ENCODE assay signal across 1 cellular context in the genomic region with DNA sequence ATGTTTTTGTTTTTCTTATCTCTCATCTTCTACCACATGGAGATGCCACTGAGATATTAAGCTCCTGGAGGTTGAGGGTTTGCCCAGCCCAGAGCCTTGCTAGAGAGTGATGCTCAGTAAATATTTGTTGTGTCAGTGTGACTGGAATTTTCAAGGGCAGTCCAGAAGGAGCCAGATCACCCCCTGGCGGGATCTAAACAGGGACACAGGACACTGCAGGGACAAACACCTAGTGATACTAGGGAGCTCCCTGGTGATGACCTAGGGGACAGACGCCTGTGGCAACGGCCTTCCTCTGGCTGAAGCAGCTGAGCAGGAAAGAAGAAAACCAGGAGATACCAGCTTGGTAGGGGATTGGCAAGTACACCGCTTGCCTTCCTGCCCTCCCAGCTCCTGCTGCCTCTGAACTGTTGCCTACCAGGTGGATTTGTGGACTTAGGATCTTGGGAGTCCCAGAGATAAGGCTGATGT.
TF ChIP-seq lines count a peak whose summit lies in the region.

No MANE protein-coding gene starts in this region.

TF ChIP-seq in HepG2, 621 proteins besides CTCF, POLR2A, EP300 and RAD21 (continued from another document):
- TF ChIP-seq, protein P1, sequence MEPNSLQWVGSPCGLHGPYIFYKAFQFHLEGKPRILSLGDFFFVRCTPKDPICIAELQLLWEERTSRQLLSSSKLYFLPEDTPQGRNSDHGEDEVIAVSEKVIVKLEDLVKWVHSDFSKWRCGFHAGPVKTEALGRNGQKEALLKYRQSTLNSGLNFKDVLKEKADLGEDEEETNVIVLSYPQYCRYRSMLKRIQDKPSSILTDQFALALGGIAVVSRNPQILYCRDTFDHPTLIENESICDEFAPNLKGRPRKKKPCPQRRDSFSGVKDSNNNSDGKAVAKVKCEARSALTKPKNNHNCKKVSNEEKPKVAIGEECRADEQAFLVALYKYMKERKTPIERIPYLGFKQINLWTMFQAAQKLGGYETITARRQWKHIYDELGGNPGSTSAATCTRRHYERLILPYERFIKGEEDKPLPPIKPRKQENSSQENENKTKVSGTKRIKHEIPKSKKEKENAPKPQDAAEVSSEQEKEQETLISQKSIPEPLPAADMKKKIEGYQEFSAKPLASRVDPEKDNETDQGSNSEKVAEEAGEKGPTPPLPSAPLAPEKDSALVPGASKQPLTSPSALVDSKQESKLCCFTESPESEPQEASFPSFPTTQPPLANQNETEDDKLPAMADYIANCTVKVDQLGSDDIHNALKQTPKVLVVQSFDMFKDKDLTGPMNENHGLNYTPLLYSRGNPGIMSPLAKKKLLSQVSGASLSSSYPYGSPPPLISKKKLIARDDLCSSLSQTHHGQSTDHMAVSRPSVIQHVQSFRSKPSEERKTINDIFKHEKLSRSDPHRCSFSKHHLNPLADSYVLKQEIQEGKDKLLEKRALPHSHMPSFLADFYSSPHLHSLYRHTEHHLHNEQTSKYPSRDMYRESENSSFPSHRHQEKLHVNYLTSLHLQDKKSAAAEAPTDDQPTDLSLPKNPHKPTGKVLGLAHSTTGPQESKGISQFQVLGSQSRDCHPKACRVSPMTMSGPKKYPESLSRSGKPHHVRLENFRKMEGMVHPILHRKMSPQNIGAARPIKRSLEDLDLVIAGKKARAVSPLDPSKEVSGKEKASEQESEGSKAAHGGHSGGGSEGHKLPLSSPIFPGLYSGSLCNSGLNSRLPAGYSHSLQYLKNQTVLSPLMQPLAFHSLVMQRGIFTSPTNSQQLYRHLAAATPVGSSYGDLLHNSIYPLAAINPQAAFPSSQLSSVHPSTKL (CRISPR knock-in tag; IDR thresholded peaks at IDR 0.05), result peak; percentile 86
- TF ChIP-seq HOXA3 (CRISPR knock-in tag; IDR thresholded peaks at IDR 0.05) (peak; percentile 42; the same call in 1 of the 2 replicates), SOX5 (CRISPR knock-in tag; IDR thresholded peaks at IDR 0.05; ENCODE audit: borderline replicate concordance) (peak; percentile 74)
